ENCODE assay signal across 28 cellular contexts in genomic region chr6:104633125-104633524, GRCh38.
A peak's percentile ranks its signal among the peaks of the same experiment; 100 is the strongest.
DNase-seq lines count a peak whose midpoint lies in the region; ATAC-seq and TF ChIP-seq lines count a peak whose summit lies in the region.
"Had no signal": no experiment of that assay in that cellular context is flagged by ENCODE, and none has a peak within 500 bp of the region (broad histone marks: within the 10 kb centered on the region; RNA-seq: fewer than 3 reads in every experiment).

No MANE protein-coding gene starts in this region.

- no peaks in the 10 kb centered on the region for H3K36me3 Mint-ChIP-seq in endothelial cell (ENCODE audit: low read depth, unreplicated experiment)
- H3K36me3 Mint-ChIP-seq: activated CD4-positive, alpha-beta memory T cell treated with anti-CD3 and anti-CD28 coated beads for 36 hours; activated naive CD8-positive, alpha-beta T cell treated with anti-CD3 and anti-CD28 coated beads, Interleukin-2, amount 10 ng/mL, durations not matched to agents 7 days and 5 days; CD4-positive, CD25-positive, alpha-beta regulatory T cell; mesothelial cell of epicardium; natural killer cell treated with Interleukin-12 subunit alpha and Interleukin-12 subunit beta and Interleukin-15 and Interleukin-18, amount 100 ng/mL, for 72 hours had no signal

- ATAC-seq in GM18498 (IDR thresholded peaks at IDR 0.05; ENCODE audit: unreplicated experiment), result no peak
- ATAC-seq: body of pancreas; heart right ventricle; natural killer cell treated with Interleukin-12 subunit alpha and Interleukin-12 subunit beta and Interleukin-15 and Interleukin-18, amount 100 ng/mL, for 72 hours; right cardiac atrium had no signal

- H3K27me3 Mint-ChIP-seq in endothelial cell (ENCODE audit: unreplicated experiment), result no peaks in the 10 kb centered on the region
- H3K27me3 Mint-ChIP-seq: natural killer cell treated with Interleukin-12 subunit alpha and Interleukin-12 subunit beta and Interleukin-15 and Interleukin-18, amount 100 ng/mL, for 72 hours had no signal

- H3K4me3 ChIP-seq in fibroblast of pulmonary artery (replicated peaks; ENCODE audit: low read depth, low read length) (no peak overlapping the region), skeletal muscle cell (ENCODE audit: low read depth, low read length) (no peak overlapping the region)
- H3K4me3 ChIP-seq: body of pancreas, heart right ventricle, MG63, ovary had no signal

- no peaks in the 10 kb centered on the region for H3K9me3 Mint-ChIP-seq in endothelial cell (ENCODE audit: unreplicated experiment)
- H3K9me3 Mint-ChIP-seq: activated CD4-positive, alpha-beta memory T cell treated with anti-CD3 and anti-CD28 coated beads for 36 hours; activated naive CD8-positive, alpha-beta T cell treated with anti-CD3 and anti-CD28 coated beads, Interleukin-2, amount 10 ng/mL, durations not matched to agents 7 days and 5 days; HFFc6; natural killer cell treated with Interleukin-12 subunit alpha and Interleukin-12 subunit beta and Interleukin-15 and Interleukin-18, amount 100 ng/mL, for 72 hours had no signal

- DNase-seq in GM03348 (ENCODE audit: low spot score) (peak; percentile 7), amniotic epithelial cell (ENCODE audit: low read depth) (peak; percentile 46), fibroblast of pulmonary artery (ENCODE audit: low read depth) (peak; percentile 74), skeletal muscle cell (ENCODE audit: low read depth) (peak; percentile 30), NCI-H446 (lab: John Stamatoyannopoulos, UW) (no peak), endothelial cell (ENCODE audit: low spot score) (no peak)
- DNase-seq: activated CD4-positive, alpha-beta memory T cell treated with anti-CD3 and anti-CD28 coated beads for 36 hours; activated CD4-positive, CD25-positive, alpha-beta regulatory T cell; activated effector memory CD4-positive, alpha-beta T cell treated with Interleukin-2 at 50 U/mL for 16 hours; activated naive CD8-positive, alpha-beta T cell treated with anti-CD3 and anti-CD28 coated beads, Interleukin-2, amount 10 ng/mL, durations not matched to agents 7 days and 5 days; body of pancreas; CD4-positive, CD25-positive, alpha-beta regulatory T cell; cortex of kidney; heart right ventricle; HFFc6; MG63; NCI-H1417; NCI-H2107; ovary; right cardiac atrium; SHP77; stimulated activated CD4-positive, alpha-beta T cell treated with anti-CD3 and anti-CD28 coated beads, Interleukin-4, amount 100 ng/mL, for 4 hours; stimulated activated naive CD4-positive, alpha-beta T cell treated with Interleukin-2 at 50 U/mL for 16 hours; SW 1271; T1000 had no signal

- TF ChIP-seq CTCF in fibroblast of pulmonary artery (IDR thresholded peaks at IDR 0.05; ENCODE audit: low read length, missing control alignments), result no peak
- TF ChIP-seq CTCF in endothelial cell (IDR thresholded peaks at IDR 0.05; ENCODE audit: unreplicated experiment), result no peak

- H3K27ac Mint-ChIP-seq in endothelial cell (ENCODE audit: unreplicated experiment), result no peak overlapping the region
- H3K27ac Mint-ChIP-seq: activated CD4-positive, alpha-beta memory T cell treated with anti-CD3 and anti-CD28 coated beads for 36 hours; activated naive CD8-positive, alpha-beta T cell treated with anti-CD3 and anti-CD28 coated beads, Interleukin-2, amount 10 ng/mL, durations not matched to agents 7 days and 5 days; HFFc6; mesothelial cell of epicardium; natural killer cell treated with Interleukin-12 subunit alpha and Interleukin-12 subunit beta and Interleukin-15 and Interleukin-18, amount 100 ng/mL, for 72 hours had no signal

- no peak overlapping the region for H3K4me3 Mint-ChIP-seq in endothelial cell (ENCODE audit: unreplicated experiment)
- H3K4me3 Mint-ChIP-seq: activated CD4-positive, alpha-beta memory T cell treated with anti-CD3 and anti-CD28 coated beads for 36 hours; activated naive CD8-positive, alpha-beta T cell treated with anti-CD3 and anti-CD28 coated beads, Interleukin-2, amount 10 ng/mL, durations not matched to agents 7 days and 5 days; CD4-positive, CD25-positive, alpha-beta regulatory T cell; HFFc6; mesothelial cell of epicardium; natural killer cell treated with Interleukin-12 subunit alpha and Interleukin-12 subunit beta and Interleukin-15 and Interleukin-18, amount 100 ng/mL, for 72 hours had no signal

- H3K4me1 Mint-ChIP-seq in endothelial cell (ENCODE audit: unreplicated experiment), result peaks cover 20% of the 10 kb centered on the region
- H3K4me1 Mint-ChIP-seq: activated naive CD8-positive, alpha-beta T cell treated with anti-CD3 and anti-CD28 coated beads, Interleukin-2, amount 10 ng/mL, durations not matched to agents 7 days and 5 days; CD4-positive, CD25-positive, alpha-beta regulatory T cell had no signal

Comparison
In these comparisons a context has a peak if more than half of its experiments do, and no peak if none do; other contexts are left out.
1. DNase-seq: peak in GM03348 (single experiment), amniotic epithelial cell (single experiment), fibroblast of pulmonary artery (single experiment) and skeletal muscle cell (single experiment); none in NCI-H446 (0 of 2) and endothelial cell (single experiment).